In the genomic region with DNA sequence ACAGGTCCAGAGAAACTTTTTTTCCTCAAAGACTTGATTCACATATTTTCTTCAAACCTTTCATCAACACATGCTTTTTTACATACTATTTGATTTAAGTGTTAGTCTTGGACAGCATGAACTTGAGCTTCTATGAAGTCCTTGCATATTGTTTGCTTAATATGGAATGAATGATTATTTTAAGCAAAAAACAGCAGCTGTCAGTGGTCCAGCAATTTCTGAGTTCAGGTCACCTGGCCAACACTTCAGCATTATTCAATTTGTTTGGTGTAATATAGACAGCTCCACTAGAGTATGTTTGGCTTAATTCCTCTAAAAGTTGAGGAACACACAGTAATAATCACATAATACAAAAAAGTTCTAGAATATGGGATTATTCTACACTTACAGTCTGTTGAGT, we compare ENCODE assay signal across 28 cellular contexts.
"Had no signal": no experiment of that assay in that cellular context is flagged by ENCODE, and none has a peak within 500 bp of the region (broad histone marks: within the 10 kb centered on the region; RNA-seq: fewer than 3 reads in every experiment).

No MANE protein-coding gene starts in this region.

- DNase-seq: colonic mucosa; cortex of kidney; dermis blood vessel endothelial cell; dorsolateral prefrontal cortex; effector CD4-positive, alpha-beta T cell; effector CD8-positive, alpha-beta T cell; effector memory CD4-positive, alpha-beta T cell; effector memory CD8-positive, alpha-beta T cell; endodermal cell; erythroblast; esophagus squamous epithelium; foreskin fibroblast; foreskin keratinocyte; foreskin melanocyte; gastrocnemius medialis; glutamatergic neuron; head of caudate nucleus; heart left ventricle; heart right ventricle had no signal

- H3K4me3 ChIP-seq: colonic mucosa, coronary artery, dorsolateral prefrontal cortex, esophagus muscularis mucosa, esophagus squamous epithelium, gastrocnemius medialis, gastroesophageal sphincter, heart left ventricle, heart right ventricle had no signal

- ATAC-seq: effector memory CD8-positive, alpha-beta T cell; esophagus mucosa; foreskin keratinocyte; gastrocnemius medialis; gastroesophageal sphincter; heart left ventricle; heart right ventricle had no signal

- H3K9me3 ChIP-seq: colonic mucosa, esophagus muscularis mucosa, esophagus squamous epithelium, gastrocnemius medialis, gastroesophageal sphincter, heart left ventricle, heart right ventricle had no signal

- H3K27me3 ChIP-seq: colonic mucosa, dorsolateral prefrontal cortex, esophagus squamous epithelium, foreskin keratinocyte had no signal

- H3K36me3 ChIP-seq: colonic mucosa, esophagus muscularis mucosa, esophagus squamous epithelium, gastrocnemius medialis, gastroesophageal sphincter, heart left ventricle, heart right ventricle had no signal

- H3K27ac ChIP-seq: colonic mucosa, coronary artery, epithelial cell of prostate, esophagus muscularis mucosa, esophagus squamous epithelium, foreskin keratinocyte, gastrocnemius medialis, gastroesophageal sphincter, heart left ventricle, heart right ventricle had no signal

- FAIRE-seq: colon, endometrium, endothelial cell of umbilical vein, frontal cortex had no signal

- H3K4me1 ChIP-seq: colonic mucosa, esophagus muscularis mucosa, esophagus squamous epithelium, foreskin keratinocyte, gastrocnemius medialis, gastroesophageal sphincter, heart left ventricle, heart right ventricle had no signal
